Comparison of ENCODE assay signal across 8 cellular contexts in genomic region chr11:71447791-71448256, GRCh38. TPM values are rescaled to one million over a fixed set of nuclear protein-coding genes. Genes with fewer than 3 reads are reported as not detected.
A peak's percentile ranks its signal among the peaks of the same experiment; 100 is the strongest.
DNase-seq lines count a peak whose midpoint lies in the region; ATAC-seq, FAIRE-seq and TF ChIP-seq lines count a peak whose summit lies in the region.

No MANE protein-coding gene starts in this region.

- peak overlapping the region in 3 of 4 donors; percentile 59 to 73 (median 66) for H3K27ac ChIP-seq in pancreas

- no peak for TF ChIP-seq CTCF in pancreas (IDR thresholded peaks at IDR 0.05)

- H3K9me3 ChIP-seq in pancreas, result no peaks in the 10 kb centered on the region

- FAIRE-seq in pancreas (lab: Jason Lieb, UNC), result no peak

- peak; percentile 7 for DNase-seq in NOMO-1 treated with DMSO at 0.1 percent for 48 hours (lab: John Stamatoyannopoulos, UW; ENCODE audit: unreplicated experiment)
- DNase-seq in NOMO-1 treated with dmso at 0.1 percent for 144 hours (lab: John Stamatoyannopoulos, UW; ENCODE audit: unreplicated experiment), result no peak
- DNase-seq in NCI-H510A treated with DMSO at 0.1 percent for 48 hours (lab: John Stamatoyannopoulos, UW), result peak; percentile 36
- peak in 3 of 4 experiments; percentile 34 to 41 (median 35) for DNase-seq in activated naive CD4-positive, alpha-beta T cell (lab: John Stamatoyannopoulos, UW)
- DNase-seq in glomerular visceral epithelial cell (ENCODE audit: extremely low spot score), result peak; percentile 13
- peak in 2 of 6 donors; percentile 78 to 79 for DNase-seq in pancreas
- no peak for DNase-seq in SIG-M5 treated with dmso at 0.1 percent for 504 hours (lab: John Stamatoyannopoulos, UW; ENCODE audit: unreplicated experiment)
- no peak for DNase-seq in NCI-H2107 treated with DMSO at 0.1 percent for 48 hours (lab: John Stamatoyannopoulos, UW; ENCODE audit: unreplicated experiment)

- peak; percentile 14 to 44 (median 22) for ATAC-seq in pancreas

- no peaks in the 10 kb centered on the region for H3K36me3 ChIP-seq in pancreas

- peaks cover 7 to 11% (median 11%) of the 10 kb centered on the region in 3 donors for H3K4me1 ChIP-seq in pancreas

- H3K4me3 ChIP-seq in pancreas, result peak overlapping the region; percentile 79 to 90 (median 84)

- H3K27me3 ChIP-seq in pancreas, result no peaks in the 10 kb centered on the region

- 2% methylated on average over 16 to 31 of the region's 31 CpGs for WGBS in pancreas, 2 donors

- intact Hi-C loops in pancreas (cut with DNase I), result no loop called here

RNA-seq across cellular contexts. Expression of gene DHCR7, which starts 0.4 kb away (rescaled TPM):
- total RNA-seq in pancreas, result 10 to 100 TPM in 4 of 6 donors, 1 to 10 TPM in 2; 5.7 to 19.8 (median 13.5) TPM
- polyA plus RNA-seq in pancreas, result 10 to 100 TPM in 1 of 2 donors, 1 to 10 TPM in 1; 7.0 to 10.1 TPM

RNA-seq across cellular contexts. Expression of gene NADSYN1, which starts 5.2 kb away (rescaled TPM):
- 10 to 100 TPM; 18.4 to 46.3 (median 26.7) TPM for total RNA-seq in pancreas
- 10 to 100 TPM; 64.8 to 77.3 TPM for polyA plus RNA-seq in pancreas

Comparison
In these comparisons a context has a peak if more than half of its experiments do, and no peak if none do; other contexts are left out.
1. DNase-seq: peak in NOMO-1 treated with DMSO at 0.1 percent for 48 hours (single experiment), NCI-H510A treated with DMSO at 0.1 percent for 48 hours (single experiment), activated naive CD4-positive, alpha-beta T cell (3 of 4) and glomerular visceral epithelial cell (single experiment); none in NOMO-1 treated with dmso at 0.1 percent for 144 hours (single experiment), SIG-M5 treated with dmso at 0.1 percent for 504 hours (single experiment) and NCI-H2107 treated with DMSO at 0.1 percent for 48 hours (single experiment).